8 cellular contexts compared by ENCODE assay signal in genomic region chr11:95923730-95924413, GRCh38. TPM values are rescaled to one million over a fixed set of nuclear protein-coding genes. Genes with fewer than 3 reads are reported as not detected.
DNase-seq lines count a peak whose midpoint lies in the region; ATAC-seq and TF ChIP-seq lines count a peak whose summit lies in the region.

MTMR2 (minus strand) TSS chr11:95924107; CDS start chr11:95923954, 153 bp downstream.

- no TSS peak for BruUV-seq in A673 (replicated peaks; lab: Mats Ljungman, UMichigan)

- H3K4me1 ChIP-seq in A673 (ENCODE audit: insufficient read depth, low read length, poor library complexity, severe bottlenecking): peaks cover 18% of the 10 kb centered on the region

- H3K4me3 ChIP-seq in A673 (ENCODE audit: low read depth, low read length, poor library complexity, severe bottlenecking): peak within 1 kb of the TSS; percentile 97
- peak within 1 kb of the TSS; percentile 86 for H3K4me3 ChIP-seq in choroid plexus epithelial cell (ENCODE audit: low read depth, low read length)

- ATAC-seq in GM18511 (IDR thresholded peaks at IDR 0.05; ENCODE audit: unreplicated experiment) (peak; percentile 99), HG02981 (IDR thresholded peaks at IDR 0.05; ENCODE audit: unreplicated experiment) (peak; percentile 99)

- CTCF ChIA-PET in A673 (lab: Charles Lee): no interaction called here

- POLR2A ChIA-PET in A673 (lab: Charles Lee; ENCODE audit: low non-redundant PET): interaction anchor here (0.6 to 0.7 kb wide), 2 partner anchors 128 to 1420 kb away, joined by 3 to 5 read pairs; no protein-coding TSS in a partner anchor

- no peaks in the 10 kb centered on the region for H3K9me3 ChIP-seq in A673 (ENCODE audit: low read depth, low read length, poor library complexity, severe bottlenecking)

- peak within 1 kb of the TSS; percentile 89 for H3K27ac ChIP-seq in A673 (ENCODE audit: low read depth, low read length, poor library complexity, severe bottlenecking)

- no peaks in the 10 kb centered on the region for H3K27me3 ChIP-seq in A673 (replicated peaks; ENCODE audit: insufficient read depth, low read depth, low read length, poor library complexity)

- peak; percentile 78 for DNase-seq in A673 (ENCODE audit: low spot score)
- peak; percentile 62 for DNase-seq in NCI-H2196 treated with DMSO at 0.1 percent for 48 hours (lab: John Stamatoyannopoulos, UW; ENCODE audit: unreplicated experiment)
- DNase-seq in activated CD4-positive, alpha-beta T cell treated with anti-CD3 and anti-CD28 coated beads for 1 hour: peak; percentile 25
- DNase-seq in choroid plexus epithelial cell (ENCODE audit: low read depth): peak; percentile 77
- peak; percentile 64 for DNase-seq in kidney glomerular epithelial cell (lab: John Stamatoyannopoulos, UW)
- DNase-seq in stimulated activated CD4-positive, alpha-beta T cell treated with anti-CD3 and anti-CD28 coated beads, Interleukin-1b, Interleukin-23, amount 100 ng/mL, for 1 hour (ENCODE audit: low read depth in 2 of 2): peak; percentile 11 to 17

- TF ChIP-seq CTCF in A673 (conservative IDR thresholded peaks at IDR 0.05; ENCODE audit: low read depth, low read length) (no peak), choroid plexus epithelial cell (conservative IDR thresholded peaks at IDR 0.05; ENCODE audit: low read depth, low read length) (no peak)

- intact Hi-C loops in A673 (cut with micrococcal nuclease; ENCODE audit: unreplicated experiment): loop anchor here (2.0 to 5.0 kb wide), 2 partner anchors 419 to 468 kb away; partner anchors contain the start of genes JRKL and MAML2

- H3K36me3 ChIP-seq in A673 (ENCODE audit: insufficient read depth, low read length, poor library complexity, severe bottlenecking): no peaks in the 10 kb centered on the region

RNA-seq across cellular contexts. Expression of gene MTMR2, which starts in this region (rescaled TPM):
- 52.4 and 58.6 TPM in 2 replicates for total RNA-seq in A673 (2021)

Comparison
In these comparisons a context has a peak if more than half of its experiments do, and no peak if none do; other contexts are left out.
1. Peak in every context shown above with its lines: DNase-seq, ATAC-seq, H3K4me3 ChIP-seq and H3K27ac ChIP-seq.
2. DNase-seq: peak in every context shown above with its lines; median percentile 78 in A673; 77 in choroid plexus epithelial cell; 64 in kidney glomerular epithelial cell; 62 in NCI-H2196 treated with DMSO at 0.1 percent for 48 hours; 25 in activated CD4-positive, alpha-beta T cell treated with anti-CD3 and anti-CD28 coated beads for 1 hour; 14 in stimulated activated CD4-positive, alpha-beta T cell treated with anti-CD3 and anti-CD28 coated beads, Interleukin-1b, Interleukin-23, amount 100 ng/mL, for 1 hour.